Comparison of ENCODE assay signal across 18 cellular contexts in genomic region chr6:144689503-144690040, GRCh38.
DNase-seq lines count a peak whose midpoint lies in the region; ATAC-seq, FAIRE-seq and TF ChIP-seq lines count a peak whose summit lies in the region.
"Had no signal": no experiment of that assay in that cellular context is flagged by ENCODE, and none has a peak within 500 bp of the region (broad histone marks: within the 10 kb centered on the region; RNA-seq: fewer than 3 reads in every experiment).

No MANE protein-coding gene starts in this region.

- peaks cover 76% of the 10 kb centered on the region for H3K36me3 Mint-ChIP-seq in CD8-positive, alpha-beta T cell
- H3K36me3 Mint-ChIP-seq in H9 (ENCODE audit: insufficient read depth in 1 of 3, low read depth in 3 of 3) = peaks cover 24 to 72% (median 42%) of the 10 kb centered on the region in 3 experiments

- H4K8ac ChIP-seq in H1 (ENCODE audit: extremely low read depth, insufficient read depth, low read length) (peak overlapping the region; percentile 18; the same call in 1 of the 2 replicates), trophoblast cell (ENCODE audit: low read depth, low read length) (no peak overlapping the region), H9 (replicated peaks; ENCODE audit: insufficient read length, low read depth, low read length) (no peak overlapping the region)

- no peaks in the 10 kb centered on the region for H3K27me3 Mint-ChIP-seq in CD8-positive, alpha-beta T cell (ENCODE audit: low read depth)
- H3K27me3 Mint-ChIP-seq in H9 (ENCODE audit: low read depth) = no peaks in the 10 kb centered on the region

- H3K27ac Mint-ChIP-seq in CD8-positive, alpha-beta T cell = peak overlapping the region; percentile 42
- H3K27ac Mint-ChIP-seq in H9 = peak overlapping the region in 1 of 3 experiments; percentile 32; a peak in 3 of 7 replicates

- H2BK120ac ChIP-seq in H1 (replicated peaks; ENCODE audit: low read depth, low read length) = no peak overlapping the region
- no peak overlapping the region for H2BK120ac ChIP-seq in trophoblast cell (ENCODE audit: insufficient read depth, low read length, poor library complexity)
- H2BK120ac ChIP-seq in H9 (ENCODE audit: low read depth, low read length, poor library complexity, severe bottlenecking) = no peak overlapping the region

- H4K91ac ChIP-seq in H1 (replicated peaks; ENCODE audit: insufficient read length, low read length) = peak overlapping the region; percentile 25
- no peak overlapping the region for H4K91ac ChIP-seq in trophoblast cell (ENCODE audit: low read depth, low read length)
- H4K91ac ChIP-seq in H9 (ENCODE audit: insufficient read length, low read depth, low read length) = no peak overlapping the region

- H3K9ac ChIP-seq in H1 (replicated peaks in 1 of 4; ENCODE audit: extremely low read depth in 1 of 4, low read depth in 3 of 4, low read length in 3 of 4) (no peak overlapping the region), trophoblast cell (ENCODE audit: low read length) (no peak overlapping the region), H9 (ENCODE audit: extremely low read depth, insufficient read length, low read length) (no peak overlapping the region)

- H2BK5ac ChIP-seq in H1 (ENCODE audit: low read depth, low read length) = no peak overlapping the region
- no peak overlapping the region for H2BK5ac ChIP-seq in trophoblast cell (ENCODE audit: low read depth, low read length, poor library complexity)
- no peak overlapping the region for H2BK5ac ChIP-seq in H9 (ENCODE audit: insufficient read length, low read length)

- POLR2A ChIA-PET in CD8-positive, alpha-beta T cell (lab: Charles Lee) = interaction anchor here (0.7 kb wide), 1 partner anchor 385 kb away, joined by 3 read pairs; no protein-coding TSS in a partner anchor
- POLR2A ChIA-PET in H1 (lab: Charles Lee; ENCODE audit: partially characterized antibody) = no interaction called here

- CTCF ChIA-PET in CD8-positive, alpha-beta T cell (lab: Charles Lee) = no interaction called here
- CTCF ChIA-PET in H1 (lab: Charles Lee; ENCODE audit: partially characterized antibody) = interaction anchor here (0.6 to 1.2 kb wide), 5 partner anchors 11 to 108 kb away, joined by 3 to 4 read pairs (median 3); no protein-coding TSS in a partner anchor

- no peak overlapping the region for H3K4me3 Mint-ChIP-seq in CD8-positive, alpha-beta T cell
- H3K4me3 Mint-ChIP-seq in H9 = no peak overlapping the region

- no peak overlapping the region for H3K27ac ChIP-seq in CD8-positive, alpha-beta T cell (ENCODE audit: low read depth, low read length)
- H3K27ac ChIP-seq in H1 (ENCODE audit: low read depth, low read length) (no peak overlapping the region), trophoblast cell (ENCODE audit: low read depth, low read length) (no peak overlapping the region), H9 (ENCODE audit: insufficient read length, low read depth, low read length) (no peak overlapping the region)
- H3K27ac ChIP-seq: HL-60, Peyer's patch had no signal

- H4K5ac ChIP-seq in H1 (ENCODE audit: insufficient read length, low read depth, low read length) (no peak overlapping the region), H9 (ENCODE audit: insufficient read length, low read depth, low read length) (no peak overlapping the region)

- no peaks in the 10 kb centered on the region for H3K27me3 ChIP-seq in CD8-positive, alpha-beta T cell (ENCODE audit: insufficient read depth, low read length)
- H3K27me3 ChIP-seq in H1 (replicated peaks in 1 of 4; ENCODE audit: control insufficient read depth in 3 of 4, extremely low read depth in 1 of 4, insufficient read depth in 3 of 4, low read length in 3 of 4) = no peaks in the 10 kb centered on the region
- no peaks in the 10 kb centered on the region for H3K27me3 ChIP-seq in trophoblast cell (ENCODE audit: insufficient read depth, low read length)
- no peaks in the 10 kb centered on the region for H3K27me3 ChIP-seq in H9 (ENCODE audit: insufficient read depth, low read length)
- H3K27me3 ChIP-seq: BE2C, Peyer's patch had no signal

- intact Hi-C loops in CD8-positive, alpha-beta T cell (cut with DNase I, micrococcal nuclease) = no loop called here

- H3T11ph ChIP-seq in H9 (ENCODE audit: low read length) = no peak overlapping the region

- H3K4me1 ChIP-seq in CD8-positive, alpha-beta T cell (ENCODE audit: insufficient read depth, low read length) = no peaks in the 10 kb centered on the region
- H3K4me1 ChIP-seq in H1 (replicated peaks in 1 of 4; ENCODE audit: control insufficient read depth in 3 of 4, insufficient read depth in 4 of 4, low read length in 3 of 4) (peaks cover 0 to 2% (median 0%) of the 10 kb centered on the region in 4 experiments; a peak in 1 of 7 replicates), trophoblast cell (ENCODE audit: control insufficient read depth in 1 of 2, insufficient read depth in 2 of 2, low read length in 2 of 2) (peaks cover 5% of the 10 kb centered on the region in 2 experiments), H9 (ENCODE audit: insufficient read depth, low read length) (peaks cover 2% of the 10 kb centered on the region; the same call in 1 of the 2 replicates)
- H3K4me1 ChIP-seq: BE2C, Peyer's patch had no signal

- no peak for DNase-seq in CD8-positive, alpha-beta T cell
- peak; percentile 21 for DNase-seq in EH (ENCODE audit: low read depth)
- DNase-seq in H1 (ENCODE audit: low read depth in 1 of 2, low spot score in 2 of 2) = no peak
- peak; percentile 51 to 54 for DNase-seq in trophoblast cell
- DNase-seq in NCI-H1694 treated with DMSO at 0.1 percent for 48 hours (lab: John Stamatoyannopoulos, UW) = no peak
- no peak for DNase-seq in H9
- DNase-seq: BE2C, HCEC 1CT, KG1, NCI-H1105, NCI-H146, NCI-H2081, NCI-H2171, NCI-H345, NCI-H774 had no signal

- no peak overlapping the region for H3K14ac ChIP-seq in H1 (ENCODE audit: insufficient read length)
- H3K14ac ChIP-seq in trophoblast cell (ENCODE audit: low read length) = no peak overlapping the region
- H3K14ac ChIP-seq in H9 (ENCODE audit: insufficient read depth, low read length) = no peak overlapping the region

- no peak for TF ChIP-seq EP300 in H1 (IDR thresholded peaks at IDR 0.05; ENCODE audit: borderline replicate concordance in 1 of 2, low read depth in 2 of 2, low read length in 2 of 2)

- H2AFZ ChIP-seq in H1 (ENCODE audit: low read length) (no peak overlapping the region), trophoblast cell (ENCODE audit: insufficient read depth, low read length, poor library complexity) (no peak overlapping the region), H9 (ENCODE audit: low read length) (no peak overlapping the region)

- H2BK15ac ChIP-seq in H1 (ENCODE audit: low read length) (no peak overlapping the region), H9 (ENCODE audit: low read depth, low read length) (no peak overlapping the region)

- H3K18ac ChIP-seq in H1 (ENCODE audit: extremely low read depth, low read length) (no peak overlapping the region; the same call in 1 of the 2 replicates), trophoblast cell (ENCODE audit: low read length) (no peak overlapping the region), H9 (ENCODE audit: insufficient read length, low read depth, low read length) (no peak overlapping the region)

- H3K79me2 ChIP-seq in H1 (ENCODE audit: control insufficient read depth in 1 of 2, insufficient read depth in 2 of 2, low read length in 2 of 2) (peaks cover 0 to 39% of the 10 kb centered on the region in 2 experiments; a peak in 2 of 4 replicates), trophoblast cell (ENCODE audit: control insufficient read depth, insufficient read depth, low read length, poor library complexity) (no peaks in the 10 kb centered on the region), H9 (ENCODE audit: insufficient read depth, low read length) (no peaks in the 10 kb centered on the region)

- H2BK20ac ChIP-seq in H1 (ENCODE audit: low read length) (no peak overlapping the region), H9 (ENCODE audit: low read depth, low read length, poor library complexity, severe bottlenecking) (no peak overlapping the region)

- TF ChIP-seq RAD21 in H1 (IDR thresholded peaks at IDR 0.05 in 1 of 2, conservative IDR thresholded peaks at IDR 0.05 in 1 of 2; ENCODE audit: low read depth in 2 of 2, low read length in 2 of 2) = no peak

- ATAC-seq in CD8-positive, alpha-beta T cell = no peak
- ATAC-seq in GM21786 (IDR thresholded peaks at IDR 0.05; ENCODE audit: unreplicated experiment) = no peak

- H3K4ac ChIP-seq in H1 (replicated peaks; ENCODE audit: insufficient read length, low read depth, low read length) (no peak overlapping the region), trophoblast cell (ENCODE audit: low read depth, low read length) (no peak overlapping the region), H9 (ENCODE audit: low read depth, low read length) (no peak overlapping the region)

- no peak overlapping the region for H3K4me3 ChIP-seq in CD8-positive, alpha-beta T cell (ENCODE audit: low read depth, low read length)
- no peak overlapping the region for H3K4me3 ChIP-seq in H1 (ENCODE audit: extremely low read depth in 1 of 4, insufficient read depth in 2 of 4, low read depth in 3 of 4, low read length in 4 of 4)
- no peak overlapping the region for H3K4me3 ChIP-seq in trophoblast cell (ENCODE audit: low read depth, low read length)
- H3K4me3 ChIP-seq: Peyer's patch had no signal

- H3K79me1 ChIP-seq in H1 (ENCODE audit: low read depth, low read length) (no peaks in the 10 kb centered on the region; the same call in 1 of the 2 replicates), trophoblast cell (ENCODE audit: low read length) (no peaks in the 10 kb centered on the region), H9 (ENCODE audit: insufficient read depth, low read depth, low read length, poor library complexity, severe bottlenecking) (no peaks in the 10 kb centered on the region)

- no peaks in the 10 kb centered on the region for H3K9me3 ChIP-seq in CD8-positive, alpha-beta T cell (ENCODE audit: low read length)
- H3K9me3 ChIP-seq in H1 (ENCODE audit: insufficient read depth in 2 of 2, low read depth in 1 of 2, low read length in 1 of 2) = peaks cover 0 to 5% of the 10 kb centered on the region in 2 experiments; a peak in 3 of 4 replicates
- H3K9me3 ChIP-seq in trophoblast cell (ENCODE audit: insufficient read depth, low read depth, low read length) = no peaks in the 10 kb centered on the region
- no peaks in the 10 kb centered on the region for H3K9me3 ChIP-seq in H9 (ENCODE audit: control insufficient read depth, low read depth, low read length)

- no peak for FAIRE-seq in H1 (lab: Jason Lieb, UNC)

- H3K9me3 Mint-ChIP-seq in CD8-positive, alpha-beta T cell = peaks cover 41% of the 10 kb centered on the region
- H3K9me3 Mint-ChIP-seq in H9 = peaks cover 33 to 34% of the 10 kb centered on the region in 2 experiments

- H3K4me2 ChIP-seq in H1 (ENCODE audit: insufficient read depth in 1 of 2, low read depth in 2 of 2, low read length in 2 of 2) (no peak overlapping the region), trophoblast cell (ENCODE audit: low read length) (no peak overlapping the region), H9 (ENCODE audit: insufficient read depth, insufficient read length, low read length) (no peak overlapping the region)

- WGBS in H1 (ENCODE audit: extremely low coverage in 1 of 2, insufficient coverage in 1 of 2, insufficient read length in 1 of 2, insufficient replicate concordance in 2 of 2, low coverage in 1 of 2, low lambda C conversion rate in 2 of 2, missing lambda C conversion rate in 1 of 2), 2 experiments = 88% methylated on average over 3 of the region's 3 CpGs; no CpG with 5 or more reads in 1 of the 2 experiments
- no CpG with 5 or more reads among the region's 3 CpGs for WGBS in trophoblast cell (ENCODE audit: extremely low coverage, insufficient coverage, insufficient read length)
- WGBS in H9 (ENCODE audit: extremely low coverage, insufficient read length, low lambda C conversion rate) = no CpG with 5 or more reads among the region's 3 CpGs

- H3K23ac ChIP-seq in H1 (ENCODE audit: insufficient read length) (no peak overlapping the region), trophoblast cell (ENCODE audit: low read length) (no peak overlapping the region), H9 (ENCODE audit: insufficient read length, low read depth, low read length) (no peak overlapping the region)

- H3K56ac ChIP-seq in H1 (replicated peaks; ENCODE audit: insufficient read length, low read depth, low read length) (no peak overlapping the region), H9 (ENCODE audit: insufficient read length, low read depth, low read length) (no peak overlapping the region)

- H4K20me1 ChIP-seq in H1 (replicated peaks in 1 of 2; ENCODE audit: control insufficient read depth in 1 of 2, insufficient read depth in 2 of 2, low read length in 2 of 2) (no peaks in the 10 kb centered on the region), H9 (ENCODE audit: control insufficient read depth, insufficient read depth, insufficient read length) (no peaks in the 10 kb centered on the region)

- TF ChIP-seq POLR2A in H1 (IDR thresholded peaks at IDR 0.05; ENCODE audit: control extremely low read depth in 1 of 2, low read depth in 2 of 2, low read length in 2 of 2) = no peak

- no peak overlapping the region for H2AK5ac ChIP-seq in H1 (ENCODE audit: low read depth, low read length)
- no peak overlapping the region for H2AK5ac ChIP-seq in trophoblast cell (ENCODE audit: low read length)
- H2AK5ac ChIP-seq in H9 (ENCODE audit: insufficient read length, low read length) = no peak overlapping the region

- H3K4me1 Mint-ChIP-seq in CD8-positive, alpha-beta T cell (ENCODE audit: low read depth) = peaks cover 21% of the 10 kb centered on the region
- peaks cover 50 to 54% of the 10 kb centered on the region in 2 experiments for H3K4me1 Mint-ChIP-seq in H9

- no peak for TF ChIP-seq CTCF in CD8-positive, alpha-beta T cell (IDR thresholded peaks at IDR 0.05)
- TF ChIP-seq CTCF in H1 (IDR thresholded peaks at IDR 0.05; ENCODE audit: control extremely low read depth in 1 of 3, insufficient read depth in 1 of 3, low read depth in 1 of 3, low read length in 3 of 3) = no peak
- no peak for TF ChIP-seq CTCF in H9 (conservative IDR thresholded peaks at IDR 0.05)

- H4K12ac ChIP-seq in trophoblast cell (ENCODE audit: low read depth, low read length) = no peak overlapping the region

- H2BK12ac ChIP-seq in H1 (ENCODE audit: low read depth, low read length) (peak overlapping the region; percentile 50; the same call in 1 of the 2 replicates), trophoblast cell (ENCODE audit: low read length) (no peak overlapping the region), H9 (ENCODE audit: insufficient read length, low read depth, low read length) (no peak overlapping the region)

- H3K36me3 ChIP-seq in CD8-positive, alpha-beta T cell (ENCODE audit: insufficient read depth, low read length) = no peaks in the 10 kb centered on the region
- H3K36me3 ChIP-seq in H1 (ENCODE audit: control insufficient read depth in 2 of 4, insufficient read depth in 4 of 4, low read length in 3 of 4) = peaks cover 0 to 3% (median 0%) of the 10 kb centered on the region in 4 experiments; a peak in 1 of 8 replicates
- H3K36me3 ChIP-seq in trophoblast cell (ENCODE audit: control insufficient read depth in 1 of 2, insufficient read depth in 2 of 2, low read length in 2 of 2) = no peaks in the 10 kb centered on the region
- H3K36me3 ChIP-seq: BE2C, Peyer's patch had no signal

- no peaks in the 10 kb centered on the region for H3K23me2 ChIP-seq in H1 (ENCODE audit: low read depth, low read length)
- no peaks in the 10 kb centered on the region for H3K23me2 ChIP-seq in H9 (ENCODE audit: insufficient read length, low read depth, low read length, poor library complexity, severe bottlenecking)

Comparison
In these comparisons a context has a peak if more than half of its experiments do, and no peak if none do; other contexts are left out.
1. DNase-seq: peak in EH (single experiment) and trophoblast cell (2 of 2); none in CD8-positive, alpha-beta T cell (0 of 7), H1 (0 of 2), NCI-H1694 treated with DMSO at 0.1 percent for 48 hours (single experiment) and H9 (single experiment).